8 cellular contexts compared by ENCODE assay signal in genomic region chr18:9612215-9612830, GRCh38. TPM values are rescaled to one million over a fixed set of nuclear protein-coding genes. Genes with fewer than 3 reads are reported as not detected.
DNase-seq lines count a peak whose midpoint lies in the region; ATAC-seq and TF ChIP-seq lines count a peak whose summit lies in the region.

No MANE protein-coding gene starts in this region.

- peak; percentile 60 for ATAC-seq in GM18873 (IDR thresholded peaks at IDR 0.05; ENCODE audit: low FRiP score, unreplicated experiment)
- peak; percentile 67 for ATAC-seq in Panc1
- ATAC-seq in heart right ventricle = peak in 5 of 8 donors; percentile 37 to 72 (median 67)
- ATAC-seq in HG03045 (IDR thresholded peaks at IDR 0.05; ENCODE audit: unreplicated experiment) = no peak

- BruUV-seq in Panc1 (replicated peaks; lab: Mats Ljungman, UMichigan) = no TSS peak

- CTCF ChIA-PET in BJ (lab: Yijun Ruan, JAX) (interaction anchor here (0.6 to 2.0 kb wide), 19 partner anchors 8 to 574 kb away, joined by 3 to 6 read pairs (median 3); no protein-coding TSS in a partner anchor), Panc1 (lab: Charles Lee) (interaction anchor here (0.6 to 0.8 kb wide), 4 partner anchors 61 to 82 kb away, joined by 3 to 4 read pairs (median 3); no protein-coding TSS in a partner anchor)

- WGBS in heart right ventricle, 2 donors = 67 to 73% methylated on average over 3 of the region's 3 CpGs

- POLR2A ChIA-PET in BJ (lab: Charles Lee) = no interaction called here
- POLR2A ChIA-PET in Panc1 (lab: Charles Lee) = no interaction called here

- H3K4me3 ChIP-seq in BJ (ENCODE audit: low read depth, low read length) = peak overlapping the region; percentile 76; the same call in 1 of the 2 replicates
- H3K4me3 ChIP-seq in Panc1 (ENCODE audit: low read depth in 2 of 2, low read length in 2 of 2) = peak overlapping the region; percentile 79 to 87
- peak overlapping the region in 4 of 10 donors; percentile 86 to 91 (median 88) for H3K4me3 ChIP-seq in heart right ventricle

- no peaks in the 10 kb centered on the region for H3K27me3 Mint-ChIP-seq in activated naive CD8-positive, alpha-beta T cell treated with anti-CD3 and anti-CD28 coated beads for 36 hours

- DNase-seq in BJ (ENCODE audit: low read depth) = no peak
- peak; percentile 58 for DNase-seq in KBM-7
- DNase-seq in Panc1 (ENCODE audit: low read depth, low spot score) = no peak
- no peak for DNase-seq in activated naive CD8-positive, alpha-beta T cell treated with anti-CD3 and anti-CD28 coated beads for 36 hours
- peak in 1 of 2 donors; percentile 14 for DNase-seq in heart right ventricle
- peak; percentile 52 for DNase-seq in retina

- no peaks in the 10 kb centered on the region for H3K9me3 Mint-ChIP-seq in activated naive CD8-positive, alpha-beta T cell treated with anti-CD3 and anti-CD28 coated beads for 36 hours

- H3K9me3 ChIP-seq in Panc1 (ENCODE audit: control insufficient read depth, insufficient read depth, low read depth, low read length) (no peaks in the 10 kb centered on the region), heart right ventricle (no peaks in the 10 kb centered on the region)

- peaks cover 10% of the 10 kb centered on the region for H3K36me3 Mint-ChIP-seq in activated naive CD8-positive, alpha-beta T cell treated with anti-CD3 and anti-CD28 coated beads for 36 hours

- peaks cover 53% of the 10 kb centered on the region for H3K4me1 ChIP-seq in Panc1 (ENCODE audit: control insufficient read depth, insufficient read depth, low read length)
- H3K4me1 ChIP-seq in heart right ventricle = peaks cover 3 to 64% (median 40%) of the 10 kb centered on the region in 9 donors

- in situ Hi-C loops in KBM-7 (cut with MboI; ENCODE audit: low pct_unique_long_range_greater_than_20kb, low sequenced_read_pairs) = no loop called here
- in situ Hi-C loops in Panc1 (cut with HindIII; ENCODE audit: low pct_unique_long_range_greater_than_20kb, low sequenced_read_pairs) = no loop called here

- no peak overlapping the region for H3K27ac Mint-ChIP-seq in activated naive CD8-positive, alpha-beta T cell treated with anti-CD3 and anti-CD28 coated beads for 36 hours

- TF ChIP-seq CTCF in BJ (IDR thresholded peaks at IDR 0.05; ENCODE audit: insufficient read depth, low read depth, low read length) = peak; percentile 77
- TF ChIP-seq CTCF in Panc1 (IDR thresholded peaks at IDR 0.05) = peak; percentile 84
- TF ChIP-seq CTCF in heart right ventricle (IDR thresholded peaks at IDR 0.05) = peak; percentile 21 to 70 (median 56)

- H3K27ac ChIP-seq in Panc1 (ENCODE audit: low read length) = peak overlapping the region; percentile 88
- peak overlapping the region in 4 of 10 donors; percentile 96 to 98 (median 96) for H3K27ac ChIP-seq in heart right ventricle

- peak overlapping the region; percentile 56 for H3K4me3 Mint-ChIP-seq in activated naive CD8-positive, alpha-beta T cell treated with anti-CD3 and anti-CD28 coated beads for 36 hours

- peaks cover 3% of the 10 kb centered on the region; the same call in 1 of the 2 replicates for H3K36me3 ChIP-seq in BJ (ENCODE audit: control insufficient read depth, insufficient read depth, low read length)
- peaks cover 4% of the 10 kb centered on the region; the same call in 1 of the 2 replicates for H3K36me3 ChIP-seq in Panc1 (ENCODE audit: control insufficient read depth, insufficient read depth, low read length)
- peaks cover 0 to 20% (median 4%) of the 10 kb centered on the region in 9 donors for H3K36me3 ChIP-seq in heart right ventricle

- H3K27me3 ChIP-seq in BJ (ENCODE audit: control insufficient read depth, insufficient read depth, low read length) (no peaks in the 10 kb centered on the region), Panc1 (ENCODE audit: control insufficient read depth, insufficient read depth, low read length) (no peaks in the 10 kb centered on the region), heart right ventricle (no peaks in the 10 kb centered on the region)

- intact Hi-C loops in Panc1 (cut with micrococcal nuclease; ENCODE audit: unreplicated experiment) (loop anchor here (2.0 kb wide), 1 partner anchor 60 kb away; no protein-coding TSS in a partner anchor), heart right ventricle (cut with DNase I) (loop anchor here in 6 of 10 donors (2.0 to 10.0 kb wide), 10 partner anchors 36 to 912 kb away; partner anchors contain the start of genes VAPA (in 2 of the 6) and NAPG (in 1 of the 6))

- peaks cover 45% of the 10 kb centered on the region for H3K4me1 Mint-ChIP-seq in activated naive CD8-positive, alpha-beta T cell treated with anti-CD3 and anti-CD28 coated beads for 36 hours

RNA-seq across cellular contexts. Expression of gene PPP4R1, which starts 2.0 kb away (rescaled TPM):
- polyA plus RNA-seq in BJ (2011; rRNA removed) = 91.4 and 135 TPM in 2 replicates
- polyA minus RNA-seq in BJ (2011; rRNA and poly(A)+ RNA removed) = 105 and 148 TPM in 2 replicates
- total RNA-seq in Panc1 (2021; ENCODE audit: unreplicated experiment) = 80.6 TPM
- polyA plus RNA-seq in Panc1 (2012; ENCODE audit: insufficient read length) = 41.3 TPM
- total RNA-seq in activated naive CD8-positive, alpha-beta T cell treated with anti-CD3 and anti-CD28 coated beads for 36 hours = 10 to 100 TPM; 33.7 to 37.7 TPM
- 10 to 100 TPM; 56.8 to 87.4 (median 62.6) TPM for total RNA-seq in heart right ventricle
- 10 to 100 TPM; 24.7 to 25.5 TPM for polyA plus RNA-seq in heart right ventricle

Comparison
In these comparisons a context has a peak if more than half of its experiments do, and no peak if none do; other contexts are left out.
1. DNase-seq: peak in KBM-7 (single experiment) and retina (single experiment); none in BJ (single experiment), Panc1 (single experiment) and activated naive CD8-positive, alpha-beta T cell treated with anti-CD3 and anti-CD28 coated beads for 36 hours (single experiment).
2. Peak in every context shown above with its lines, with median percentiles within 50 percentile points of each other: CTCF ChIP-seq.